Comparison of ENCODE assay signal across 8 cellular contexts in the genomic region with DNA sequence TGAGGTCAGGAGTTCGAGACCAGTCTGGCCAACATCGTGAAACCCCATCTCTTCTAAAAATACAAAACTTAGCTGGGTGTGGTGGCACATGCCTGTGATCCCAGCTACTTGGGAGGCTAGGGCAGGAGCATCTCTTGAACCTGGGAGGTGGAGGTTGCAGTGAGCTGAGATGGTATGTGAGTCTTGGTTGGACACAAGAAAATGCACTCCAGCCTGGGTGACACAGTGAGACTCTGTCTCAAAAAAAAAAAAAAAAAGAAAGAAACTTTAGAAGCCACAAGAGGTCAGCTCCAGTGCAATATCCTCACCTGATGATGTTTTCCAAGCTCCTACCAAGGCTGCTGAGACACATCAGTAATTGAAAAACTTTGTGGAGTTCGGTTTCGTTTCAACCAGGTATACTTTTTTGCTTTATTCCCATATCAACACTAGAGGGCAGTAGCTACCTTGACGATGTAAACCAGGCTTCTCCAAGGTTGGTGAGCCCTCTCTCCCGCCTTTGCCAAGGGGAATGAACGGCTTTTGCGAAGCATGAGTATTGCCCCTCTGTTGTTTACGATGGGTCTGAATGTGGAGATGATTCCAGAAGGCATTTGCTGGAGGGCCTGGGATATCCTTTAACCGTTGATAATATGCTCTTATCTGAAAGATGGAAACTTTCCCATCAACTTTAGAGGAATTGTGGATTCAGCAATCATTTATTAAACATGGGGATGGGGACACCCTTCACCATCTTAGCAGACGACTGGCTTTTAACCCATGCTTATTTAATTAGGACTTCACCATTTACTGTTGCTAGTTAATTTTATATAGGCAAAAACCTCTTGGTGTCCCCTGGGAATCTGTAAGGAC.
DNase-seq lines count a peak whose midpoint lies in the region; ATAC-seq and TF ChIP-seq lines count a peak whose summit lies in the region.

No MANE protein-coding gene starts in this region.

- DNase-seq in BJ (ENCODE audit: low read depth) (no peak), LoVo (ENCODE audit: low spot score) (peak; percentile 81), PC-9 (peak; percentile 29 to 61), kidney epithelial cell (ENCODE audit: low read depth) (peak; percentile 14), tibial nerve (ENCODE audit: low spot score in 2 of 2) (peak in 1 of 2 donors; percentile 13)
- DNase-seq in central memory CD4-positive, alpha-beta T cell = peak; percentile 52

- H3F3A ChIP-seq in PC-9 (ENCODE audit: insufficient read depth, low read depth) = no peaks in the 10 kb centered on the region

- no peak for ATAC-seq in HG03571 (IDR thresholded peaks at IDR 0.05; ENCODE audit: unreplicated experiment)

- H3K27ac ChIP-seq in PC-9 (no peak overlapping the region), tibial nerve (no peak overlapping the region)

- H3K4me1 ChIP-seq in PC-9 (replicated peaks; ENCODE audit: insufficient read depth) (0 out of 2 replicates have a peak, but pooled peaks cover 4% of the 10 kb centered on the region), tibial nerve (peaks cover 0 to 5% (median 0%) of the 10 kb centered on the region in 4 donors)

- no peaks in the 10 kb centered on the region for H3K79me2 ChIP-seq in PC-9 (ENCODE audit: low read depth)

- H3K27me3 ChIP-seq in BJ (ENCODE audit: control insufficient read depth, insufficient read depth, low read length) (peaks cover 2% of the 10 kb centered on the region; the same call in 1 of the 2 replicates), PC-9 (ENCODE audit: insufficient read depth, low read depth) (no peaks in the 10 kb centered on the region), kidney epithelial cell (ENCODE audit: control insufficient read depth, insufficient read depth, low read length) (no peaks in the 10 kb centered on the region), tibial nerve (peaks cover 0 to 14% of the 10 kb centered on the region in 2 donors)

- H2AFZ ChIP-seq in PC-9 = no peak overlapping the region

- CTCF ChIA-PET in BJ (lab: Yijun Ruan, JAX) (interaction anchor here (0.6 to 7.8 kb wide), 21 partner anchors 9 to 784 kb away, joined by 3 to 59 read pairs (median 3); no protein-coding TSS in a partner anchor), PC-9 (lab: Charles Lee) (interaction anchor here (0.6 to 1.2 kb wide), 3 partner anchors 269 to 404 kb away, joined by 4 to 9 read pairs (median 4); no protein-coding TSS in a partner anchor)

- no peaks in the 10 kb centered on the region for H4K20me1 ChIP-seq in PC-9 (ENCODE audit: insufficient read depth)

- no TSS peak for BruUV-seq in PC-9 (replicated peaks; lab: Mats Ljungman, UMichigan)

- no peak for TF ChIP-seq POLR2A in tibial nerve (IDR thresholded peaks at IDR 0.05)

- peak overlapping the region; percentile 7 for H3K4me2 ChIP-seq in PC-9

- TF ChIP-seq CTCF in BJ (IDR thresholded peaks at IDR 0.05; ENCODE audit: insufficient read depth, low read depth, low read length) (peak; percentile 74), GM12875 (IDR thresholded peaks at IDR 0.05; ENCODE audit: borderline replicate concordance, insufficient read depth, low read depth, low read length) (peak; percentile 71), PC-9 (conservative IDR thresholded peaks at IDR 0.05) (peak; percentile 86), kidney epithelial cell (IDR thresholded peaks at IDR 0.05; ENCODE audit: insufficient read depth, low read length, poor library complexity, severe bottlenecking) (peak; percentile 72), tibial nerve (IDR thresholded peaks at IDR 0.05) (peak; percentile 63 to 80 (median 73))

- no peak for TF ChIP-seq EP300 in tibial nerve (IDR thresholded peaks at IDR 0.05)

- intact Hi-C loops in PC-9 (cut with micrococcal nuclease; ENCODE audit: unreplicated experiment) = loop anchor here (1.0 to 10.0 kb wide), 9 partner anchors 153 to 924 kb away; no protein-coding TSS in a partner anchor

- no peak overlapping the region for H3K4me3 ChIP-seq in BJ (ENCODE audit: low read depth, low read length)
- H3K4me3 ChIP-seq in GM12875 (ENCODE audit: low read depth, low read length) = no peak overlapping the region
- no peak overlapping the region for H3K4me3 ChIP-seq in PC-9
- no peak overlapping the region for H3K4me3 ChIP-seq in kidney epithelial cell (ENCODE audit: low read depth, low read length)
- no peak overlapping the region for H3K4me3 ChIP-seq in tibial nerve

- WGBS in tibial nerve, 2 donors = 19 to 22% methylated on average over 11 of the region's 11 CpGs

- POLR2A ChIA-PET in BJ (lab: Charles Lee) = no interaction called here
- POLR2A ChIA-PET in PC-9 (lab: Charles Lee; ENCODE audit: unreplicated experiment) = interaction anchor here (0.5 kb wide), 1 partner anchor 778 kb away, joined by 6 read pairs; no protein-coding TSS in a partner anchor

- no peaks in the 10 kb centered on the region for H3K9me2 ChIP-seq in PC-9 (ENCODE audit: insufficient read depth)

- no peaks in the 10 kb centered on the region for H3K36me3 ChIP-seq in BJ (ENCODE audit: control insufficient read depth, insufficient read depth, low read length)
- no peaks in the 10 kb centered on the region for H3K36me3 ChIP-seq in PC-9 (ENCODE audit: low read depth)
- H3K36me3 ChIP-seq in kidney epithelial cell (ENCODE audit: control insufficient read depth, insufficient read depth, low read length) = no peaks in the 10 kb centered on the region
- no peaks in the 10 kb centered on the region for H3K36me3 ChIP-seq in tibial nerve

- H3K9me3 ChIP-seq in PC-9 (ENCODE audit: insufficient read depth, low read depth) (no peaks in the 10 kb centered on the region), tibial nerve (no peaks in the 10 kb centered on the region)
